ENCODE assay signal across 8 cellular contexts in the genomic region with DNA sequence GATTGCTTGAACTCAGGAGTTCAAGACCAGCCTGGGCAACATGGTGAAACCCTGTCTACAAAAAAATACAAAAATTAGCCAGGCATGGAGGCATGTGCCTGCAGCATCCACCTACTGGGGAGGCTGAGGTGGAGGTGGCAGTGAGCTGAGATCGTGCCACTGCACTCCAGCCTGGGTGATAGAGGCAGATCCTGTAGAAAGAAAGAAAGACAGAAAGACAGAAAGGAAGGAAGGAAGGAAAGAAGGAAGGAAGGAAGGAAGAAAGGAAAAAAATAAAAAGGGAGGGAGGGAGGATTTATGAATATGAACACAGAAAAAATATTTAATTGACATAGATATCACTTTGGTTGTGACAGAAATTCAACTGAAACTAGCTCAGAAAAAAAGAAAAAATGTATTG. TPM values are rescaled to one million over a fixed set of nuclear protein-coding genes. Genes with fewer than 3 reads are reported as not detected.
DNase-seq lines count a peak whose midpoint lies in the region; ATAC-seq and TF ChIP-seq lines count a peak whose summit lies in the region.
"Not testable (repeated sequence)": the region's sequence is repeated elsewhere in the genome, so short reads cannot be mapped to it uniquely, and the experiment has no call there.

No MANE protein-coding gene starts in this region.

- not testable (repeated sequence) for H3K9me3 ChIP-seq in Caco-2; Panc1 (ENCODE audit: control insufficient read depth, insufficient read depth, low read depth, low read length); mammary epithelial cell (replicated peaks; ENCODE audit: insufficient read depth, low read length)

- intact Hi-C loops in Caco-2 (cut with micrococcal nuclease; ENCODE audit: unreplicated experiment), result loop anchor here (5.0 kb wide), 1 partner anchor 749 kb away; no protein-coding TSS in a partner anchor
- intact Hi-C loops in Panc1 (cut with micrococcal nuclease; ENCODE audit: unreplicated experiment); mammary epithelial cell (cut with micrococcal nuclease): not testable (repeated sequence)

- POLR2A ChIA-PET in Caco-2 (lab: Charles Lee), result interaction anchor here (1.2 kb wide), 1 partner anchor 34 kb away, joined by 3 read pairs; a partner anchor contains a TSS
- POLR2A ChIA-PET in Panc1 (lab: Charles Lee), result not testable (repeated sequence)

- H3K36me3 Mint-ChIP-seq in Caco-2 (ENCODE audit: insufficient read depth, unreplicated experiment), result peaks cover 16% of the 10 kb centered on the region
- not testable (repeated sequence) for H3K36me3 Mint-ChIP-seq in GM23338 (ENCODE audit: low read depth); activated naive CD8-positive, alpha-beta T cell; progenitor cell of endocrine pancreas (ENCODE audit: insufficient read depth)

- WGBS in mammary epithelial cell (ENCODE audit: low coverage, missing lambda C conversion rate), result 100% methylated on average over 1 of the region's 1 CpG

- not testable (repeated sequence) for BruUV-seq in Caco-2 (replicated peaks; lab: Mats Ljungman, UMichigan); Panc1 (replicated peaks; lab: Mats Ljungman, UMichigan); mammary epithelial cell (replicated peaks; lab: Mats Ljungman, UMichigan)

- H3K4me3 Mint-ChIP-seq in Caco-2 (ENCODE audit: unreplicated experiment); GM23338; activated naive CD8-positive, alpha-beta T cell; progenitor cell of endocrine pancreas (ENCODE audit: low read depth): not testable (repeated sequence)

- H3K9ac ChIP-seq in mammary epithelial cell (ENCODE audit: insufficient read depth, low read length), result not testable (repeated sequence)

- H3F3A ChIP-seq in GM23338 (replicated peaks; ENCODE audit: low read depth), result not testable (repeated sequence)

- H3K79me2 ChIP-seq in GM23338 (replicated peaks; ENCODE audit: insufficient read depth) (peaks cover 76% of the 10 kb centered on the region), mammary epithelial cell (ENCODE audit: insufficient read depth, low read length) (peaks cover 80% of the 10 kb centered on the region)

- H3K4me3 ChIP-seq in Caco-2 (ENCODE audit: low read depth, low read length); GM23338; Panc1 (ENCODE audit: low read depth in 2 of 2, low read length in 2 of 2); mammary epithelial cell (replicated peaks in 1 of 3; ENCODE audit: insufficient read depth in 1 of 3, low read depth in 2 of 3, low read length in 3 of 3): not testable (repeated sequence)

- not testable (repeated sequence) for H3K36me3 ChIP-seq in Caco-2 (ENCODE audit: control insufficient read depth, insufficient read depth, low read length); GM23338 (ENCODE audit: insufficient read depth); Panc1 (ENCODE audit: control insufficient read depth, insufficient read depth, low read length); mammary epithelial cell (ENCODE audit: insufficient read depth, low read length)

- H3K27me3 Mint-ChIP-seq in Caco-2 (ENCODE audit: insufficient read depth, unreplicated experiment); GM23338 (ENCODE audit: insufficient read depth, low read depth, poor library complexity); activated naive CD8-positive, alpha-beta T cell; progenitor cell of endocrine pancreas: not testable (repeated sequence)

- peaks cover 31% of the 10 kb centered on the region for H3K4me1 Mint-ChIP-seq in Caco-2 (ENCODE audit: low read depth, unreplicated experiment)
- peaks cover 44% of the 10 kb centered on the region for H3K4me1 Mint-ChIP-seq in GM23338
- not testable (repeated sequence) for H3K4me1 Mint-ChIP-seq in activated naive CD8-positive, alpha-beta T cell (ENCODE audit: low read depth)
- peaks cover 29% of the 10 kb centered on the region for H3K4me1 Mint-ChIP-seq in progenitor cell of endocrine pancreas (ENCODE audit: low read depth)

- in situ Hi-C loops in Panc1 (cut with HindIII; ENCODE audit: low pct_unique_long_range_greater_than_20kb, low sequenced_read_pairs); mammary epithelial cell (cut with MboI; ENCODE audit: low sequenced_read_pairs in 2 of 2): not testable (repeated sequence)

- not testable (repeated sequence) for H2AFZ ChIP-seq in GM23338; mammary epithelial cell (ENCODE audit: low read depth, low read length)

- not testable (repeated sequence) for TF ChIP-seq CTCF in Caco-2 (IDR thresholded peaks at IDR 0.05; ENCODE audit: insufficient read depth in 1 of 2, low read depth in 1 of 2, low read length in 1 of 2, severe bottlenecking in 1 of 2, unreplicated experiment in 1 of 2); GM23338 (conservative IDR thresholded peaks at IDR 0.05; ENCODE audit: low read depth in 2 of 2); Panc1 (IDR thresholded peaks at IDR 0.05); mammary epithelial cell (conservative IDR thresholded peaks at IDR 0.05 in 1 of 2, IDR thresholded peaks at IDR 0.05 in 1 of 2; ENCODE audit: extremely low read depth in 1 of 2, insufficient read depth in 1 of 2, low read depth in 1 of 2, low read length in 2 of 2); progenitor cell of endocrine pancreas (IDR thresholded peaks at IDR 0.05; ENCODE audit: unreplicated experiment)

- CTCF ChIA-PET in Caco-2 (lab: Charles Lee) (interaction anchor here (0.9 to 1.6 kb wide), 4 partner anchors 13 to 34 kb away, joined by 3 to 6 read pairs (median 4); a partner anchor contains a TSS), mammary epithelial cell (lab: Charles Lee; ENCODE audit: low non-redundant PET) (interaction anchor here (0.6 to 1.0 kb wide), 2 partner anchors 13 to 513 kb away, joined by 4 to 6 read pairs; no protein-coding TSS in a partner anchor)
- CTCF ChIA-PET in Panc1 (lab: Charles Lee), result not testable (repeated sequence)

- dilution Hi-C loops in mammary epithelial cell (cut with HindIII; ENCODE audit: low sequenced_read_pairs), result not testable (repeated sequence)

- not testable (repeated sequence) for H3K27me3 ChIP-seq in Caco-2 (replicated peaks; ENCODE audit: control insufficient read depth, insufficient read depth, low read length); GM23338 (ENCODE audit: insufficient read depth); Panc1 (ENCODE audit: control insufficient read depth, insufficient read depth, low read length); mammary epithelial cell (ENCODE audit: insufficient read depth, low read length)

- ATAC-seq in GM23338, Panc1: not testable (repeated sequence)

- not testable (repeated sequence) for H3K9me3 Mint-ChIP-seq in Caco-2 (ENCODE audit: unreplicated experiment); GM23338; activated naive CD8-positive, alpha-beta T cell (ENCODE audit: low read depth); progenitor cell of endocrine pancreas (ENCODE audit: low read depth)

- DNase-seq in Caco-2; GM23338 (ENCODE audit: low spot score); Panc1 (ENCODE audit: low read depth, low spot score); mammary epithelial cell; epithelial cell of prostate (ENCODE audit: low read depth, low spot score); progenitor cell of endocrine pancreas (ENCODE audit: low spot score, unreplicated experiment); substantia nigra (lab: John Stamatoyannopoulos, UW): not testable (repeated sequence)

- H3K27ac ChIP-seq in GM23338 (ENCODE audit: low read depth), result not testable (repeated sequence)
- H3K27ac ChIP-seq in Panc1 (ENCODE audit: low read length), result peak overlapping the region; percentile 3; the same call in 1 of the 2 replicates
- peak overlapping the region; percentile 73 for H3K27ac ChIP-seq in mammary epithelial cell (ENCODE audit: insufficient read depth, low read depth, low read length)
- H3K27ac ChIP-seq in epithelial cell of prostate, result peak overlapping the region; percentile 65
- H3K27ac ChIP-seq in substantia nigra (ENCODE audit: low read depth, low read length, poor library complexity, severe bottlenecking), result peak overlapping the region; percentile 1

- H3K4me1 ChIP-seq in Caco-2, result not testable (repeated sequence)
- H3K4me1 ChIP-seq in GM23338 (ENCODE audit: insufficient read depth) (peaks cover 45% of the 10 kb centered on the region), Panc1 (ENCODE audit: control insufficient read depth, insufficient read depth, low read length) (peaks cover 27% of the 10 kb centered on the region), mammary epithelial cell (ENCODE audit: insufficient read depth, low read length) (peaks cover 38% of the 10 kb centered on the region)

- not testable (repeated sequence) for H3K9me2 ChIP-seq in GM23338 (ENCODE audit: insufficient read depth)

- H4K20me1 ChIP-seq in GM23338 (replicated peaks; ENCODE audit: insufficient read depth), result peaks cover 12% of the 10 kb centered on the region
- H4K20me1 ChIP-seq in mammary epithelial cell (ENCODE audit: insufficient read depth, low read length), result not testable (repeated sequence)

- H3K27ac Mint-ChIP-seq in Caco-2 (ENCODE audit: unreplicated experiment), result peak overlapping the region; percentile 70
- H3K27ac Mint-ChIP-seq in GM23338, result 0 out of 2 replicates have a peak overlapping the region, but pooled peaks have one; percentile 50
- peak overlapping the region; percentile 16 for H3K27ac Mint-ChIP-seq in activated naive CD8-positive, alpha-beta T cell
- H3K27ac Mint-ChIP-seq in progenitor cell of endocrine pancreas, result peak overlapping the region; percentile 66

- H3K4me2 ChIP-seq in GM23338, result not testable (repeated sequence)
- peak overlapping the region; percentile 7 for H3K4me2 ChIP-seq in mammary epithelial cell (ENCODE audit: insufficient read depth, low read depth, low read length)

RNA-seq across cellular contexts. Expression of a gene that starts 33.8 kb away (rescaled TPM):
- total RNA-seq in Caco-2 (2022) (94.4 and 97.3 TPM in 2 replicates), Panc1 (2021; ENCODE audit: unreplicated experiment) (61.8 TPM), mammary epithelial cell (100 to 1,000 TPM; 103 to 336 TPM), progenitor cell of endocrine pancreas (86.2 and 93.7 TPM in 2 replicates)
- total RNA-seq in GM23338 (2014; rRNA removed; shearing (Covaris generic)), result 46.1 and 56.4 TPM in 2 replicates
- polyA plus RNA-seq in GM23338 (2016; fragmentation: Nextera tagmentation; extraction: Ambion mirVana) (20.7 and 26.9 TPM in 2 replicates), mammary epithelial cell (14.7 TPM)
- polyA plus RNA-seq in Panc1 (2012; ENCODE audit: insufficient read length), result 25.7 TPM
- polyA minus RNA-seq in mammary epithelial cell, result 138 TPM

Comparison
In these comparisons a context has a peak if more than half of its experiments do, and no peak if none do; other contexts are left out.
1. H3K27ac Mint-ChIP-seq: peak in every context shown above with its lines; median percentile 70 in Caco-2; 66 in progenitor cell of endocrine pancreas; 50 in GM23338; 16 in activated naive CD8-positive, alpha-beta T cell.